Comparison of ENCODE assay signal across 10 cellular contexts in the genomic region with DNA sequence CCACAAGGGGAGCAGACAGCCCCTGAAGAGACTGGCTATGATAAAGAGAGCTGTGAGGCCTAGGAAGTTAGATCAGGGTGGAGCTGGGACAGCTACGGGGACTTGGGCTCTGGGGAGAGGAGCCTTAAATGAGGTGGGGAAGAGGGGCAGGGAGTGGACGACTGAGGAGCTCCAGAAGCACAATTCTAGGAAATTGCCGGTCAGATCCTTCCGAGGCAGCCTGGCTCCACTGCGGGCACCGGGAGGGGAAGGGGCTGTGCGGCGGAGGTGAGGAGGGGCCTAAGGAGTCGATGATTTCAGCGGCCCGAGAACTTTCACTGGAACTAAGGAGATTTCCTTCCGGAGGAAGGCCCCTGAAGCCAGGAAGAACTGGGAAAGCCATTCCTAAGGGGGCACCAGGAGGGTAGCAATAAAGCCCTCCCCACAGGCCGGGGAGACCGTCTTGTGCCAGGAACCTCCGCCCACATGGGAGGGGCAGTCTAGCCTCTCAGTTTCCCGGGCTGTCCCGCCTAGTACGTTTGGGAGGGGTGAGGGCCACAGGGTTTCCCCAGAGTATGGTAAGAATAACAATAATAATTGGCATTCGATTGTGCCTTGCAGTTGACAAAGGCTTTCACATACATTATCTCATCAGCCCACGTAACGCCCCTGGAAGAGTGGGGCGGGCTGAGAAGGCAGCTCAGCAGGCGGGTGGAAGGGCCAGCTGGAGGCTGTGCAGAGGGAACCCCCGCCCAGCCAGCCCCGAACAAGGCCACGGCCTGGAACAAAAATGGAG. TPM values are rescaled to one million over a fixed set of nuclear protein-coding genes. Genes with fewer than 3 reads are reported as not detected.
DNase-seq lines count a peak whose midpoint lies in the region; ATAC-seq, FAIRE-seq and TF ChIP-seq lines count a peak whose summit lies in the region.
"Had no signal": no experiment of that assay in that cellular context is flagged by ENCODE, and none has a peak within 500 bp of the region (broad histone marks: within the 10 kb centered on the region; RNA-seq: fewer than 3 reads in every experiment).

No MANE protein-coding gene starts in this region.

- no peaks in the 10 kb centered on the region for H3K36me3 ChIP-seq in K562 (ENCODE audit: control insufficient read depth, insufficient read depth, low read length)
- no peaks in the 10 kb centered on the region for H3K36me3 ChIP-seq in iPS-18a (ENCODE audit: control insufficient read depth, low read depth, low read length)
- no peaks in the 10 kb centered on the region for H3K36me3 ChIP-seq in rectal smooth muscle tissue (ENCODE audit: control insufficient read depth, insufficient read depth, low read length)

- no TSS peak for BruUV-seq in K562 (replicated peaks; lab: Mats Ljungman, UMichigan)

- H4K20me1 ChIP-seq in K562 (replicated peaks; ENCODE audit: control insufficient read depth, insufficient read depth, low read length) = no peaks in the 10 kb centered on the region

- H3K4me3 ChIP-seq in K562 = no peak overlapping the region
- H3K4me3 ChIP-seq in iPS-18a (ENCODE audit: low read length) = peak overlapping the region; percentile 30
- peak overlapping the region; percentile 21 for H3K4me3 ChIP-seq in rectal smooth muscle tissue (ENCODE audit: low read length)

- in situ Hi-C loops in K562 (cut with MboI) = loop anchor here (5.0 kb wide), 1 partner anchor 49 kb away; no protein-coding TSS in a partner anchor

- H3K79me2 ChIP-seq in K562 (ENCODE audit: control insufficient read depth, insufficient read depth, low read length) = no peaks in the 10 kb centered on the region

- H3K4me1 ChIP-seq in K562 (replicated peaks in 1 of 2; ENCODE audit: control insufficient read depth in 2 of 2, insufficient read depth in 2 of 2, low read length in 2 of 2) (peaks cover 19 to 28% of the 10 kb centered on the region in 2 experiments), iPS-18a (ENCODE audit: control insufficient read depth, low read depth, low read length) (peaks cover 23% of the 10 kb centered on the region), rectal smooth muscle tissue (ENCODE audit: control insufficient read depth, insufficient read depth, low read length) (peaks cover 5% of the 10 kb centered on the region)

- peak overlapping the region; percentile 70 for H3K4me2 ChIP-seq in K562 (ENCODE audit: insufficient read depth, low read length)

- 26% methylated on average over 25 of the region's 26 CpGs for WGBS in K562 (ENCODE audit: insufficient coverage, low coverage, missing lambda C conversion rate)

- no peak; the same call in 1 of the 2 replicates for TF ChIP-seq POLR2A in K562 (conservative IDR thresholded peaks at IDR 0.05)

- no peak for TF ChIP-seq EP300 in K562 (IDR thresholded peaks at IDR 0.05; ENCODE audit: low read length)

- H3K9me1 ChIP-seq in K562 (ENCODE audit: control insufficient read depth, insufficient read depth, low read length) = peaks cover 6% of the 10 kb centered on the region

- TF ChIP-seq CTCF in GM10266 (IDR thresholded peaks at IDR 0.05; ENCODE audit: control insufficient read depth, insufficient read depth, low read depth, missing control alignments) (no peak), K562 (IDR thresholded peaks at IDR 0.05 in 2 of 3, conservative IDR thresholded peaks at IDR 0.05 in 1 of 3; ENCODE audit: insufficient read depth in 2 of 3, low read depth in 1 of 3, low read length in 3 of 3) (no peak), D721Med (IDR thresholded peaks at IDR 0.05; ENCODE audit: insufficient read depth, missing control alignments) (no peak)

- no peaks in the 10 kb centered on the region for H3K27me3 ChIP-seq in K562 (ENCODE audit: control insufficient read depth in 2 of 2, insufficient read depth in 2 of 2, low read length in 2 of 2)
- H3K27me3 ChIP-seq in iPS-18a (ENCODE audit: control insufficient read depth, insufficient read depth, low read length) = no peaks in the 10 kb centered on the region
- no peaks in the 10 kb centered on the region for H3K27me3 ChIP-seq in rectal smooth muscle tissue (ENCODE audit: control insufficient read depth, insufficient read depth, low read length)

- TF ChIP-seq RAD21 in K562 (CRISPR knock-in tag; conservative IDR thresholded peaks at IDR 0.05 in 1 of 2, IDR thresholded peaks at IDR 0.05 in 1 of 2) = no peak

- DNase-seq in GM10266 (ENCODE audit: extremely low spot score) = peak; percentile 57
- DNase-seq in K562 (ENCODE audit: extremely low read depth in 1 of 4, low spot score in 3 of 4) = peak; percentile 50 to 77 (median 64)
- DNase-seq in SHP77 treated with DMSO at 0.1 percent for 48 hours (lab: John Stamatoyannopoulos, UW) = no peak
- no peak for DNase-seq in activated naive CD4-positive, alpha-beta T cell treated with anti-CD3 and anti-CD28 coated beads, Interleukin-2, amount 50 U/mL, for 16 hours
- no peak for DNase-seq in D721Med (ENCODE audit: insufficient read length, low spot score)
- DNase-seq: T-helper 9 cell had no signal

- FAIRE-seq in K562 (lab: Jason Lieb, UNC) (peak; percentile 78), D721Med (lab: Jason Lieb, UNC) (no peak)

- H3K9me3 ChIP-seq in K562 (replicated peaks; ENCODE audit: control insufficient read depth, insufficient read depth, low read depth, low read length) = no peaks in the 10 kb centered on the region
- no peaks in the 10 kb centered on the region for H3K9me3 ChIP-seq in iPS-18a (ENCODE audit: control insufficient read depth, low read depth, low read length)

- peak overlapping the region; percentile 99 for H2AFZ ChIP-seq in K562 (ENCODE audit: low read depth, low read length)

- intact Hi-C loops in K562 (cut with micrococcal nuclease) = no loop called here

- POLR2A ChIA-PET in K562 (lab: Yijun Ruan, JAX) = interaction anchor here (0.6 to 2.6 kb wide), 8 partner anchors 10 to 292 kb away, joined by 3 to 12 read pairs (median 4); a partner anchor contains a TSS

- CTCF ChIA-PET in K562 (lab: Yijun Ruan, JAX; ENCODE audit: low intra/inter-chr PET ratio) = no interaction called here

- peak; percentile 88 for ATAC-seq in K562
- ATAC-seq in HG02642 (IDR thresholded peaks at IDR 0.05; ENCODE audit: poor library complexity, unreplicated experiment) = no peak

- peak overlapping the region; percentile 61 to 65 for H3K9ac ChIP-seq in K562 (ENCODE audit: insufficient read depth in 1 of 2, low read depth in 2 of 2, low read length in 2 of 2)
- H3K9ac ChIP-seq in iPS-18a (ENCODE audit: low read length) = peak overlapping the region; percentile 49
- H3K9ac ChIP-seq in rectal smooth muscle tissue (ENCODE audit: low read length) = no peak overlapping the region

- peak overlapping the region; percentile 87 for H3K27ac ChIP-seq in K562 (ENCODE audit: extremely low read depth, low read depth, low read length)
- H3K27ac ChIP-seq in iPS-18a (ENCODE audit: low read length) = peak overlapping the region; percentile 3
- H3K27ac ChIP-seq in rectal smooth muscle tissue (ENCODE audit: low read depth, low read length) = peak overlapping the region; percentile 87
- H3K27ac ChIP-seq: HL-60 had no signal

RNA-seq across cellular contexts. Expression of a gene that starts 19.6 kb away (rescaled TPM):
- total RNA-seq in K562 (2011; cell fraction: chromatin; rRNA removed; ENCODE audit: low replicate concordance) = 0.58 TPM in 1 of 2 replicates, not detected in the other
- total RNA-seq in K562 (2011; cell fraction: nucleolus; rRNA removed) = 0.13 and 0.17 TPM in 2 replicates
- total RNA-seq in K562 (2011; cell fraction: nucleoplasm; rRNA removed) = not detected in 2 replicates
- total RNA-seq in K562 (2014; rRNA removed) (0.05 TPM in 1 of 2 replicates, not detected in the other), K562 (2014; rRNA removed; fragmentation: Illumina TruSeq; extraction: Trizol) (not detected in 2 replicates), K562 (2015; rRNA removed; fragmentation: Illumina TruSeq; extraction: Trizol) (not detected in 2 replicates), K562 (2021) (0.04 and 0.16 TPM in 2 replicates)
- polyA plus RNA-seq in K562 (2011; rRNA removed) (0.06 TPM in 1 of 2 replicates, not detected in the other), K562 (2014; fragmentation: Illumina TruSeq; extraction: Trizol) (not detected in 2 replicates), K562 (2014; fragmentation: Nextera tagmentation; extraction: Ambion mirVana) (not detected), K562 (2014; rRNA removed) (not detected in 2 replicates)
- 0.12 TPM in 1 of 2 replicates, not detected in the other for polyA plus RNA-seq in K562 (2011; cell fraction: cytosol; rRNA removed)
- polyA plus RNA-seq in K562 (2011; cell fraction: nucleus; rRNA removed) = 0.06 and 0.26 TPM in 2 replicates
- polyA plus RNA-seq in K562 (2012) = 0.01 and 0.03 TPM in 2 replicates
- polyA minus RNA-seq in K562 (2011; rRNA and poly(A)+ RNA removed) = not detected in 2 replicates
- polyA minus RNA-seq in K562 (2011; cell fraction: cytosol; rRNA and poly(A)+ RNA removed) = 0.48 and 1.6 TPM in 2 replicates
- polyA minus RNA-seq in K562 (2011; cell fraction: nucleus; rRNA and poly(A)+ RNA removed) = 0.13 TPM in 1 of 2 replicates, not detected in the other

RNA-seq across cellular contexts. Expression of a gene that starts 27.3 kb away (rescaled TPM):
- total RNA-seq in K562 (2011; cell fraction: chromatin; rRNA removed; ENCODE audit: low replicate concordance) = 167 and 217 TPM in 2 replicates
- 160 TPM in 2 replicates for total RNA-seq in K562 (2011; cell fraction: nucleolus; rRNA removed)
- total RNA-seq in K562 (2011; cell fraction: nucleoplasm; rRNA removed) = 148 and 169 TPM in 2 replicates
- total RNA-seq in K562 (2014; rRNA removed) = 282 and 331 TPM in 2 replicates
- 474 and 498 TPM in 2 replicates for total RNA-seq in K562 (2014; rRNA removed; fragmentation: Illumina TruSeq; extraction: Trizol)
- 482 and 491 TPM in 2 replicates for total RNA-seq in K562 (2015; rRNA removed; fragmentation: Illumina TruSeq; extraction: Trizol)
- total RNA-seq in K562 (2021) = 313 and 315 TPM in 2 replicates
- 632 and 726 TPM in 2 replicates for polyA plus RNA-seq in K562 (2011; rRNA removed)
- polyA plus RNA-seq in K562 (2011; cell fraction: cytosol; rRNA removed) = 415 and 502 TPM in 2 replicates
- polyA plus RNA-seq in K562 (2011; cell fraction: nucleus; rRNA removed) = 264 and 364 TPM in 2 replicates
- 325 and 353 TPM in 2 replicates for polyA plus RNA-seq in K562 (2012)
- polyA plus RNA-seq in K562 (2014; fragmentation: Illumina TruSeq; extraction: Trizol) = 544 and 664 TPM in 2 replicates
- 100 to 1,000 TPM; 459 to 642 TPM for polyA plus RNA-seq in K562 (2014; fragmentation: Nextera tagmentation; extraction: Ambion mirVana)
- polyA plus RNA-seq in K562 (2014; rRNA removed) = 305 and 356 TPM in 2 replicates
- polyA minus RNA-seq in K562 (2011; rRNA and poly(A)+ RNA removed) = 480 and 562 TPM in 2 replicates
- polyA minus RNA-seq in K562 (2011; cell fraction: cytosol; rRNA and poly(A)+ RNA removed) = 157 and 219 TPM in 2 replicates
- 57.8 and 119 TPM in 2 replicates for polyA minus RNA-seq in K562 (2011; cell fraction: nucleus; rRNA and poly(A)+ RNA removed)

RNA-seq across cellular contexts. Expression of a gene that starts 29.8 kb away (rescaled TPM):
- total RNA-seq in K562 (2011; cell fraction: chromatin; rRNA removed; ENCODE audit: low replicate concordance) = 186 and 226 TPM in 2 replicates
- total RNA-seq in K562 (2011; cell fraction: nucleolus; rRNA removed) = 87.4 and 90.9 TPM in 2 replicates
- 121 and 131 TPM in 2 replicates for total RNA-seq in K562 (2011; cell fraction: nucleoplasm; rRNA removed)
- total RNA-seq in K562 (2014; rRNA removed) (11.4 and 15.5 TPM in 2 replicates), K562 (2014; rRNA removed; fragmentation: Illumina TruSeq; extraction: Trizol) (12.2 and 14.3 TPM in 2 replicates), K562 (2015; rRNA removed; fragmentation: Illumina TruSeq; extraction: Trizol) (14.9 and 15.6 TPM in 2 replicates), K562 (2021) (23.6 and 24.1 TPM in 2 replicates)
- polyA plus RNA-seq in K562 (2011; rRNA removed) (16.6 and 35.4 TPM in 2 replicates), K562 (2014; fragmentation: Illumina TruSeq; extraction: Trizol) (17.2 and 20.4 TPM in 2 replicates), K562 (2014; fragmentation: Nextera tagmentation; extraction: Ambion mirVana) (1 to 10 TPM; 6.3 to 7.8 TPM), K562 (2014; rRNA removed) (13.2 and 15.3 TPM in 2 replicates)
- 11.3 and 19.7 TPM in 2 replicates for polyA plus RNA-seq in K562 (2011; cell fraction: cytosol; rRNA removed)
- polyA plus RNA-seq in K562 (2011; cell fraction: nucleus; rRNA removed) = 134 and 147 TPM in 2 replicates
- polyA plus RNA-seq in K562 (2012) = 21.2 and 29.9 TPM in 2 replicates
- 26.3 and 30.0 TPM in 2 replicates for polyA minus RNA-seq in K562 (2011; rRNA and poly(A)+ RNA removed)
- polyA minus RNA-seq in K562 (2011; cell fraction: cytosol; rRNA and poly(A)+ RNA removed) = 15.4 and 18.2 TPM in 2 replicates
- polyA minus RNA-seq in K562 (2011; cell fraction: nucleus; rRNA and poly(A)+ RNA removed) = 27.9 and 49.8 TPM in 2 replicates

RNA-seq across cellular contexts. Expression of a gene that starts 39.6 kb away (rescaled TPM):
- total RNA-seq in K562 (2011; cell fraction: chromatin; rRNA removed; ENCODE audit: low replicate concordance) = 8.7 and 14.0 TPM in 2 replicates
- total RNA-seq in K562 (2011; cell fraction: nucleolus; rRNA removed) = 14.8 and 16.6 TPM in 2 replicates
- total RNA-seq in K562 (2011; cell fraction: nucleoplasm; rRNA removed) = 14.4 and 14.7 TPM in 2 replicates
- total RNA-seq in K562 (2014; rRNA removed) (36.0 and 36.7 TPM in 2 replicates), K562 (2014; rRNA removed; fragmentation: Illumina TruSeq; extraction: Trizol) (26.5 and 27.8 TPM in 2 replicates), K562 (2015; rRNA removed; fragmentation: Illumina TruSeq; extraction: Trizol) (31.3 and 32.3 TPM in 2 replicates), K562 (2021) (24.6 and 26.6 TPM in 2 replicates)
- polyA plus RNA-seq in K562 (2011; rRNA removed) (32.8 and 36.8 TPM in 2 replicates), K562 (2014; fragmentation: Illumina TruSeq; extraction: Trizol) (33.5 and 42.4 TPM in 2 replicates), K562 (2014; fragmentation: Nextera tagmentation; extraction: Ambion mirVana) (10 to 100 TPM; 11.2 to 15.8 TPM), K562 (2014; rRNA removed) (42.4 and 43.9 TPM in 2 replicates)
- 36.0 and 39.1 TPM in 2 replicates for polyA plus RNA-seq in K562 (2011; cell fraction: cytosol; rRNA removed)
- polyA plus RNA-seq in K562 (2011; cell fraction: nucleus; rRNA removed) = 25.2 and 27.6 TPM in 2 replicates
- polyA plus RNA-seq in K562 (2012) = 28.4 and 30.6 TPM in 2 replicates
- 10.2 and 10.5 TPM in 2 replicates for polyA minus RNA-seq in K562 (2011; rRNA and poly(A)+ RNA removed)
- polyA minus RNA-seq in K562 (2011; cell fraction: cytosol; rRNA and poly(A)+ RNA removed) = 3.1 and 9.0 TPM in 2 replicates
- 5.9 and 8.8 TPM in 2 replicates for polyA minus RNA-seq in K562 (2011; cell fraction: nucleus; rRNA and poly(A)+ RNA removed)

Comparison
In these comparisons a context has a peak if more than half of its experiments do, and no peak if none do; other contexts are left out.
1. DNase-seq: peak in GM10266 (single experiment) and K562 (4 of 4); none in SHP77 treated with DMSO at 0.1 percent for 48 hours (single experiment), activated naive CD4-positive, alpha-beta T cell treated with anti-CD3 and anti-CD28 coated beads, Interleukin-2, amount 50 U/mL, for 16 hours (single experiment) and D721Med (single experiment).
2. H3K27ac ChIP-seq: peak in every context shown above with its lines; median percentile 87 in K562; 87 in rectal smooth muscle tissue; 3 in iPS-18a.